9 cellular contexts compared by ENCODE assay signal in genomic region chr20:36645998-36646397, GRCh38. TPM values are rescaled to one million over a fixed set of nuclear protein-coding genes. Genes with fewer than 3 reads are reported as not detected.
DNase-seq lines count a peak whose midpoint lies in the region; ATAC-seq and TF ChIP-seq lines count a peak whose summit lies in the region.
"Had no signal": no experiment of that assay in that cellular context is flagged by ENCODE, and none has a peak within 500 bp of the region (broad histone marks: within the 10 kb centered on the region; RNA-seq: fewer than 3 reads in every experiment).

TSS of gene SLA2 (minus strand) at chr20:36646196. CDS start at chr20:36641335, 4,861 bp downstream.

- H3K4me3 Mint-ChIP-seq in activated CD8-positive, alpha-beta memory T cell treated with anti-CD3 and anti-CD28 coated beads, Interleukin-2, amount 10 ng/mL, durations not matched to agents 7 days and 5 days, result peak within 1 kb of the TSS; percentile 96
- peak within 1 kb of the TSS; percentile 49 for H3K4me3 Mint-ChIP-seq in memory B cell

- peak; percentile 58 for TF ChIP-seq POLR2A in NB4 (IDR thresholded peaks at IDR 0.05; ENCODE audit: extremely low read depth, insufficient read length)

- H3K4me3 ChIP-seq in NB4 (ENCODE audit: low read depth, low read length), result peak within 1 kb of the TSS; percentile 14
- H3K4me3 ChIP-seq: tibial artery had no signal

- ATAC-seq in activated CD8-positive, alpha-beta memory T cell treated with anti-CD3 and anti-CD28 coated beads, Interleukin-2, amount 10 ng/mL, durations not matched to agents 7 days and 5 days, result peak; percentile 76
- ATAC-seq in memory B cell (ENCODE audit: low read depth) (peak; percentile 99), GM21717 (IDR thresholded peaks at IDR 0.05; ENCODE audit: unreplicated experiment) (no peak), GM19395 (IDR thresholded peaks at IDR 0.05; ENCODE audit: unreplicated experiment) (no peak)
- ATAC-seq in stimulated activated naive CD8-positive, alpha-beta T cell treated with anti-CD3 and anti-CD28 coated beads, Interleukin-15, Interleukin-2, amounts not matched to agents 100 U/mL and 50 U/mL, for 24 hours, result peak; percentile 76

- no peaks in the 10 kb centered on the region for H3K27me3 Mint-ChIP-seq in activated CD8-positive, alpha-beta memory T cell treated with anti-CD3 and anti-CD28 coated beads, Interleukin-2, amount 10 ng/mL, durations not matched to agents 7 days and 5 days
- H3K27me3 Mint-ChIP-seq in memory B cell, result no peaks in the 10 kb centered on the region

- H3K9me3 Mint-ChIP-seq in activated CD8-positive, alpha-beta memory T cell treated with anti-CD3 and anti-CD28 coated beads, Interleukin-2, amount 10 ng/mL, durations not matched to agents 7 days and 5 days (ENCODE audit: low read depth), result no peaks in the 10 kb centered on the region
- H3K9me3 Mint-ChIP-seq in memory B cell, result no peaks in the 10 kb centered on the region

- peaks cover 40% of the 10 kb centered on the region for H3K4me1 Mint-ChIP-seq in activated CD8-positive, alpha-beta memory T cell treated with anti-CD3 and anti-CD28 coated beads, Interleukin-2, amount 10 ng/mL, durations not matched to agents 7 days and 5 days
- peaks cover 13% of the 10 kb centered on the region for H3K4me1 Mint-ChIP-seq in memory B cell

- CTCF ChIA-PET in activated CD8-positive, alpha-beta memory T cell treated with anti-CD3 and anti-CD28 coated beads, Interleukin-2, amount 10 ng/mL, durations not matched to agents 7 days and 5 days (lab: Charles Lee), result interaction anchor here (1.0 to 5.4 kb wide), 12 partner anchors 9 to 692 kb away, joined by 3 to 32 read pairs (median 8); partner anchors contain the start of genes RAB5IF and SCAND1

- H3K36me3 Mint-ChIP-seq in activated CD8-positive, alpha-beta memory T cell treated with anti-CD3 and anti-CD28 coated beads, Interleukin-2, amount 10 ng/mL, durations not matched to agents 7 days and 5 days, result peaks cover 43% of the 10 kb centered on the region
- no peaks in the 10 kb centered on the region for H3K36me3 Mint-ChIP-seq in memory B cell

- no peak for TF ChIP-seq CTCF in NB4 (IDR thresholded peaks at IDR 0.05; ENCODE audit: low read depth, low read length)

- peak within 1 kb of the TSS; percentile 98 for H3K27ac Mint-ChIP-seq in activated CD8-positive, alpha-beta memory T cell treated with anti-CD3 and anti-CD28 coated beads, Interleukin-2, amount 10 ng/mL, durations not matched to agents 7 days and 5 days
- H3K27ac Mint-ChIP-seq in memory B cell, result peak within 1 kb of the TSS; percentile 67

- DNase-seq in NB4 (ENCODE audit: low read depth), result peak; percentile 90
- peak; percentile 91 for DNase-seq in activated CD8-positive, alpha-beta memory T cell treated with anti-CD3 and anti-CD28 coated beads, Interleukin-2, amount 10 ng/mL, durations not matched to agents 7 days and 5 days
- peak; percentile 27 to 49 for DNase-seq in memory B cell (ENCODE audit: low spot score in 2 of 2)
- peak; percentile 72 for DNase-seq in stimulated activated naive CD8-positive, alpha-beta T cell treated with anti-CD3 and anti-CD28 coated beads, Interleukin-15, Interleukin-2, amounts not matched to agents 100 U/mL and 50 U/mL, for 24 hours
- no peak for DNase-seq in NCI-H187 (lab: John Stamatoyannopoulos, UW)
- no peak for DNase-seq in NCI-H1105 (lab: John Stamatoyannopoulos, UW)
- DNase-seq: tibial artery had no signal

RNA-seq across cellular contexts. Expression of gene SLA2, which starts in this region (rescaled TPM):
- 100 to 1,000 TPM; 109 to 140 TPM for total RNA-seq in activated CD8-positive, alpha-beta memory T cell treated with anti-CD3 and anti-CD28 coated beads, Interleukin-2, amount 10 ng/mL, durations not matched to agents 7 days and 5 days

Comparison
In these comparisons a context has a peak if more than half of its experiments do, and no peak if none do; other contexts are left out.
1. DNase-seq: peak in NB4 (single experiment), activated CD8-positive, alpha-beta memory T cell treated with anti-CD3 and anti-CD28 coated beads, Interleukin-2, amount 10 ng/mL, durations not matched to agents 7 days and 5 days (single experiment), memory B cell (2 of 2) and stimulated activated naive CD8-positive, alpha-beta T cell treated with anti-CD3 and anti-CD28 coated beads, Interleukin-15, Interleukin-2, amounts not matched to agents 100 U/mL and 50 U/mL, for 24 hours (single experiment); none in NCI-H187 (0 of 2) and NCI-H1105 (single experiment).
2. ATAC-seq: peak in activated CD8-positive, alpha-beta memory T cell treated with anti-CD3 and anti-CD28 coated beads, Interleukin-2, amount 10 ng/mL, durations not matched to agents 7 days and 5 days (single experiment), memory B cell (single experiment) and stimulated activated naive CD8-positive, alpha-beta T cell treated with anti-CD3 and anti-CD28 coated beads, Interleukin-15, Interleukin-2, amounts not matched to agents 100 U/mL and 50 U/mL, for 24 hours (single experiment); none in GM21717 (single experiment) and GM19395 (single experiment).